In the genomic region with DNA sequence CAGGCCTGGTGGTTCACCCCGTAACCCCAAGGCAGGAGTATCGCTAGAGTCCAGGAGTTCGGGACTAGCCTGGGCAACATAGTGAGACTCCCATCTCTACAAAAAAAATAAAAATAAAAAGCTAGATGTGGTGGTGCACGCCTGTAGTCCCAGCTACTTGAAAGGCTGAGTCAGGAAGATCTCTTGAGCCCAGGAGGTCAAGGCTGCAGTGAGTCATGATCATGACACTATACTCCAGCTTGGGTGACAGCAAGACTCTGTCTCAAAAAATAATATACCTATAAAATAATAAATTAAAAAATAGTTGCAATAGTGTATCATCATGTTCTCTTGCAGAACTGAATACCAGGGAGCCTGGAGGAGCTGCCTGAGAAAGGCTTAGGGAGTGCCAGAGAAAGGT, we compare ENCODE assay signal across 33 cellular contexts. TPM values are rescaled to one million over a fixed set of nuclear protein-coding genes. Genes with fewer than 3 reads are reported as not detected.
DNase-seq lines count a peak whose midpoint lies in the region; ATAC-seq, FAIRE-seq and TF ChIP-seq lines count a peak whose summit lies in the region.
"Had no signal": no experiment of that assay in that cellular context is flagged by ENCODE, and none has a peak within 500 bp of the region (broad histone marks: within the 10 kb centered on the region; RNA-seq: fewer than 3 reads in every experiment).

No MANE protein-coding gene starts in this region.

- peaks cover 61% of the 10 kb centered on the region for H3K36me3 ChIP-seq in astrocyte (ENCODE audit: insufficient read depth, low read length)
- H3K36me3 ChIP-seq in SJCRH30: peaks cover 70% of the 10 kb centered on the region

- H3K27ac ChIP-seq in astrocyte (ENCODE audit: low read depth, low read length) (no peak overlapping the region), SJCRH30 (no peak overlapping the region)
- H3K27ac ChIP-seq: heart left ventricle, lower lobe of right lung, right atrium auricular region, spleen had no signal

- no peak overlapping the region for H3K4me3 Mint-ChIP-seq in activated T-cell treated with anti-CD3 and anti-CD28 coated beads, Interleukin-2, amount 50 U/mL, for 72 hours
- H3K4me3 Mint-ChIP-seq in astrocyte (ENCODE audit: unreplicated experiment): no peak overlapping the region
- H3K4me3 Mint-ChIP-seq: activated CD4-positive, alpha-beta T cell treated with anti-CD3 and anti-CD28 coated beads, Interleukin-2, amount 10 ng/mL, durations not matched to agents 7 days and 5 days; activated CD8-positive, alpha-beta memory T cell treated with anti-CD3 and anti-CD28 coated beads, Interleukin-2, amount 10 ng/mL, durations not matched to agents 7 days and 5 days; activated naive CD4-positive, alpha-beta T cell treated with anti-CD3 and anti-CD28 coated beads, Interleukin-2, amount 50 U/mL, for 24 hours; CD8-positive, alpha-beta T cell; nephron had no signal

- TF ChIP-seq CTCF in astrocyte (IDR thresholded peaks at IDR 0.05; ENCODE audit: insufficient read depth, low read depth, low read length) (no peak), fibroblast of mammary gland (conservative IDR thresholded peaks at IDR 0.05; ENCODE audit: control insufficient read depth, insufficient read depth, low read depth, low read length) (no peak)

- H3K9me3 ChIP-seq in astrocyte (ENCODE audit: insufficient read depth, low read depth, low read length) (no peaks in the 10 kb centered on the region), SJCRH30 (replicated peaks) (no peaks in the 10 kb centered on the region)
- H3K9me3 ChIP-seq: heart left ventricle, lower lobe of right lung, mucosa of descending colon, right atrium auricular region, spleen had no signal

- peaks cover 7% of the 10 kb centered on the region for H3K4me1 Mint-ChIP-seq in activated T-cell treated with anti-CD3 and anti-CD28 coated beads, Interleukin-2, amount 50 U/mL, for 72 hours (ENCODE audit: low read depth)
- peaks cover 3% of the 10 kb centered on the region for H3K4me1 Mint-ChIP-seq in astrocyte (ENCODE audit: low read depth, unreplicated experiment)
- H3K4me1 Mint-ChIP-seq: activated CD4-positive, alpha-beta T cell treated with anti-CD3 and anti-CD28 coated beads, Interleukin-2, amount 10 ng/mL, durations not matched to agents 7 days and 5 days; activated CD8-positive, alpha-beta memory T cell treated with anti-CD3 and anti-CD28 coated beads, Interleukin-2, amount 10 ng/mL, durations not matched to agents 7 days and 5 days had no signal

- no peak overlapping the region for H3K9ac ChIP-seq in astrocyte (ENCODE audit: low read length)

- peaks cover 8 to 25% of the 10 kb centered on the region in 2 donors for H3K36me3 Mint-ChIP-seq in activated T-cell treated with anti-CD3 and anti-CD28 coated beads, Interleukin-2, amount 50 U/mL, for 72 hours (ENCODE audit: insufficient read depth in 2 of 2)
- peaks cover 35% of the 10 kb centered on the region for H3K36me3 Mint-ChIP-seq in astrocyte (ENCODE audit: low read depth, unreplicated experiment)

- no peaks in the 10 kb centered on the region for H3K9me3 Mint-ChIP-seq in activated T-cell treated with anti-CD3 and anti-CD28 coated beads, Interleukin-2, amount 50 U/mL, for 72 hours
- no peaks in the 10 kb centered on the region for H3K9me3 Mint-ChIP-seq in astrocyte (ENCODE audit: unreplicated experiment)
- H3K9me3 Mint-ChIP-seq: activated CD4-positive, alpha-beta T cell treated with anti-CD3 and anti-CD28 coated beads, Interleukin-2, amount 10 ng/mL, durations not matched to agents 7 days and 5 days; activated naive CD4-positive, alpha-beta T cell treated with anti-CD3 and anti-CD28 coated beads, Interleukin-2, amount 50 U/mL, for 24 hours; activated T-helper 2 cell treated with anti-CD3 and anti-CD28 coated beads, Interferon-gamma antibody, Interleukin-2, Interleukin-4, amounts not matched to agents 10 μg/mL and 5 μg/mL and 100 μg/mL, durations not matched to agents 14 hours and 24 hours and 36 hours; CD8-positive, alpha-beta T cell; nephron had no signal

- ATAC-seq in activated T-cell treated with anti-CD3 and anti-CD28 coated beads, Interleukin-2, amount 50 U/mL, for 72 hours (replicated peaks in 1 of 2): no peak
- ATAC-seq: activated CD8-positive, alpha-beta memory T cell treated with anti-CD3 and anti-CD28 coated beads, Interleukin-2, amount 10 ng/mL, durations not matched to agents 7 days and 5 days; CD8-positive, alpha-beta T cell; heart left ventricle; lower lobe of right lung; mucosa of descending colon; SK-N-SH treated with all-trans-retinoic acid at 6 μM for 48 hours had no signal

- peaks cover 70% of the 10 kb centered on the region for H3K79me2 ChIP-seq in astrocyte (ENCODE audit: insufficient read depth, low read length)

- no peaks in the 10 kb centered on the region for H3K4me1 ChIP-seq in astrocyte (ENCODE audit: insufficient read depth, low read length)
- peaks cover 17% of the 10 kb centered on the region for H3K4me1 ChIP-seq in SJCRH30
- H3K4me1 ChIP-seq: heart left ventricle, lower lobe of right lung, right atrium auricular region, spleen had no signal

- no peak for DNase-seq in activated T-cell treated with anti-CD3 and anti-CD28 coated beads, Interleukin-2, amount 50 U/mL, for 72 hours
- DNase-seq in activated T-cell treated with anti-CD3 and anti-CD28 coated beads for 4 hours (no peak), astrocyte (ENCODE audit: low read depth) (peak; percentile 32), fibroblast of mammary gland (ENCODE audit: low read depth) (peak; percentile 56), CD1c-positive myeloid dendritic cell (ENCODE audit: extremely low spot score) (no peak), mesenteric fat pad (ENCODE audit: low spot score) (no peak), SJCRH30 (no peak)
- DNase-seq in stimulated activated CD8-positive, alpha-beta memory T cell treated with anti-CD3 and anti-CD28 coated beads, Interleukin-4, amount 100 ng/mL, for 48 hours: peak; percentile 3
- DNase-seq: activated CD4-positive, alpha-beta T cell treated with anti-CD3 and anti-CD28 coated beads, Interleukin-2, amount 10 ng/mL, durations not matched to agents 7 days and 5 days; activated CD8-positive, alpha-beta memory T cell treated with anti-CD3 and anti-CD28 coated beads, Interleukin-2, amount 10 ng/mL, durations not matched to agents 7 days and 5 days; AML-193; anterior cingulate cortex; CD8-positive, alpha-beta T cell; dermis blood vessel endothelial cell; H7; heart left ventricle; KBM-7; lower lobe of right lung; mucosa of descending colon; NCI-H1417; NCI-H2081 treated with DMSO at 0.1 percent for 48 hours; NCI-H345; NCI-H774; spleen; trophoblast cell had no signal

- no peak for FAIRE-seq in astrocyte (lab: Jason Lieb, UNC)
- FAIRE-seq: A204.1, G401.6, GM19239 had no signal

- H3K27me3 ChIP-seq in astrocyte (ENCODE audit: insufficient read depth, low read length) (no peaks in the 10 kb centered on the region), SJCRH30 (no peaks in the 10 kb centered on the region)
- H3K27me3 ChIP-seq: heart left ventricle, right atrium auricular region, spleen had no signal

- H3K4me2 ChIP-seq in astrocyte (ENCODE audit: low read length): no peak overlapping the region

- no peak overlapping the region for H2AFZ ChIP-seq in astrocyte (ENCODE audit: low read depth, low read length)

- H3K4me3 ChIP-seq in astrocyte (ENCODE audit: insufficient read depth, low read depth, low read length) (no peak overlapping the region), fibroblast of mammary gland (ENCODE audit: control insufficient read depth, low read depth, low read length) (no peak overlapping the region), SJCRH30 (no peak overlapping the region)
- H3K4me3 ChIP-seq: heart left ventricle, lower lobe of right lung, mucosa of descending colon, right atrium auricular region, spleen had no signal

- peak overlapping the region; percentile 50 for H3K27ac Mint-ChIP-seq in activated T-cell treated with anti-CD3 and anti-CD28 coated beads, Interleukin-2, amount 50 U/mL, for 72 hours
- peak overlapping the region; percentile 78 for H3K27ac Mint-ChIP-seq in astrocyte (ENCODE audit: unreplicated experiment)
- H3K27ac Mint-ChIP-seq: activated CD8-positive, alpha-beta memory T cell treated with anti-CD3 and anti-CD28 coated beads, Interleukin-2, amount 10 ng/mL, durations not matched to agents 7 days and 5 days; activated naive CD4-positive, alpha-beta T cell treated with anti-CD3 and anti-CD28 coated beads, Interleukin-2, amount 50 U/mL, for 24 hours; activated T-helper 2 cell treated with anti-CD3 and anti-CD28 coated beads, Interferon-gamma antibody, Interleukin-2, Interleukin-4, amounts not matched to agents 10 μg/mL and 5 μg/mL and 100 μg/mL, durations not matched to agents 14 hours and 24 hours and 36 hours; CD8-positive, alpha-beta T cell; nephron had no signal

- H4K20me1 ChIP-seq in astrocyte (ENCODE audit: insufficient read depth, low read length): peaks cover 72% of the 10 kb centered on the region

- no peaks in the 10 kb centered on the region for H3K27me3 Mint-ChIP-seq in activated T-cell treated with anti-CD3 and anti-CD28 coated beads, Interleukin-2, amount 50 U/mL, for 72 hours (ENCODE audit: low read depth)
- H3K27me3 Mint-ChIP-seq in astrocyte (ENCODE audit: low read depth, unreplicated experiment): no peaks in the 10 kb centered on the region
- H3K27me3 Mint-ChIP-seq: activated CD4-positive, alpha-beta T cell treated with anti-CD3 and anti-CD28 coated beads, Interleukin-2, amount 10 ng/mL, durations not matched to agents 7 days and 5 days; activated CD8-positive, alpha-beta memory T cell treated with anti-CD3 and anti-CD28 coated beads, Interleukin-2, amount 10 ng/mL, durations not matched to agents 7 days and 5 days; activated naive CD4-positive, alpha-beta T cell treated with anti-CD3 and anti-CD28 coated beads, Interleukin-2, amount 50 U/mL, for 24 hours had no signal

RNA-seq across cellular contexts. Expression of a gene that starts 19.9 kb away (rescaled TPM):
- total RNA-seq in activated T-cell treated with anti-CD3 and anti-CD28 coated beads, Interleukin-2, amount 50 U/mL, for 72 hours: 10 to 100 TPM; 28.4 to 38.0 TPM
- total RNA-seq in astrocyte (11.8 and 13.3 TPM in 2 replicates), mesenteric fat pad (15.6 TPM)
- 11.1 and 11.6 TPM in 2 replicates for total RNA-seq in SJCRH30 (2014; rRNA removed; shearing (Covaris generic))

RNA-seq across cellular contexts. Expression of a gene that starts 39.2 kb away (rescaled TPM):
- 100 to 1,000 TPM; 138 to 156 TPM for total RNA-seq in activated T-cell treated with anti-CD3 and anti-CD28 coated beads, Interleukin-2, amount 50 U/mL, for 72 hours
- total RNA-seq in astrocyte: 126 and 139 TPM in 2 replicates
- 80.1 TPM for total RNA-seq in mesenteric fat pad
- total RNA-seq in SJCRH30 (2014; rRNA removed; shearing (Covaris generic)): 128 and 138 TPM in 2 replicates

RNA-seq across cellular contexts. Expression of a gene that starts 55.0 kb away (rescaled TPM):
- total RNA-seq in activated T-cell treated with anti-CD3 and anti-CD28 coated beads, Interleukin-2, amount 50 U/mL, for 72 hours: 10 to 100 TPM; 63.3 to 65.8 TPM
- total RNA-seq in astrocyte (113 and 122 TPM in 2 replicates), mesenteric fat pad (73.7 TPM)
- 55.1 and 56.4 TPM in 2 replicates for total RNA-seq in SJCRH30 (2014; rRNA removed; shearing (Covaris generic))

Comparison
In these comparisons a context has a peak if more than half of its experiments do, and no peak if none do; other contexts are left out.
1. DNase-seq: peak in astrocyte (single experiment), fibroblast of mammary gland (single experiment) and stimulated activated CD8-positive, alpha-beta memory T cell treated with anti-CD3 and anti-CD28 coated beads, Interleukin-4, amount 100 ng/mL, for 48 hours (single experiment); none in activated T-cell treated with anti-CD3 and anti-CD28 coated beads, Interleukin-2, amount 50 U/mL, for 72 hours (0 of 2), activated T-cell treated with anti-CD3 and anti-CD28 coated beads for 4 hours (single experiment), CD1c-positive myeloid dendritic cell (single experiment), mesenteric fat pad (single experiment) and SJCRH30 (0 of 2).